ENCODE assay signal across 1 cellular context in the genomic region with DNA sequence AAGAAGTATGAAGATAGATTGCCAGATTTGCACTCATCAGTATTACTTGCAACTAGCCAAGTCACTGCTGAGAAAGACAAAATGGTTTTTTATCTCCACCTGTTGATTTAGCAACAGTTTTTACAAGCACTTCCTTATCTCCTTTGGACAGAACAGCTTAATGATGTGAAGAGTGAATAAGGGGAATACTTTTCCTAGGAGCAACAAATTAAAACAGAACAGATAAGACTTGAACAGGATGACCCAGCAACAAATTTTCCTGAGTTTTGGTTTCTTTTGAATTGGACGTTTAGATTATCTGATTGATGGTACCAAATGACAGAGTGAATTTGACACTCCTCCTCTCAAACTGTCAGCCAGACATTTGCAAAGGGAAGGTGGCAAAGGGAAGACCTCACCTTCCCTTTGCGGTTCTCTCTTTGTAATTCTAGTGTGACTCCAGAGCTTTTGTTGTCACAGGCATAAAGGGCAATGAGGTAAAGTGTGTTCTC.
A peak's percentile ranks its signal among the peaks of the same experiment; 100 is the strongest.
TF ChIP-seq lines count a peak whose summit lies in the region.

No MANE protein-coding gene starts in this region.

TF ChIP-seq in K562, 482 proteins besides CTCF, POLR2A, EP300 and RAD21 (continued from another document and continues in another):
- no peak for TF ChIP-seq ETS1 (conservative IDR thresholded peaks at IDR 0.05; ENCODE audit: control insufficient read depth, low read depth, low read length)
- no peak for TF ChIP-seq ZNF551 (CRISPR knock-in tag; IDR thresholded peaks at IDR 0.05)
- peak; percentile 83 for TF ChIP-seq SMAD3 (CRISPR knock-in tag; conservative IDR thresholded peaks at IDR 0.05)
- TF ChIP-seq, protein P1, sequence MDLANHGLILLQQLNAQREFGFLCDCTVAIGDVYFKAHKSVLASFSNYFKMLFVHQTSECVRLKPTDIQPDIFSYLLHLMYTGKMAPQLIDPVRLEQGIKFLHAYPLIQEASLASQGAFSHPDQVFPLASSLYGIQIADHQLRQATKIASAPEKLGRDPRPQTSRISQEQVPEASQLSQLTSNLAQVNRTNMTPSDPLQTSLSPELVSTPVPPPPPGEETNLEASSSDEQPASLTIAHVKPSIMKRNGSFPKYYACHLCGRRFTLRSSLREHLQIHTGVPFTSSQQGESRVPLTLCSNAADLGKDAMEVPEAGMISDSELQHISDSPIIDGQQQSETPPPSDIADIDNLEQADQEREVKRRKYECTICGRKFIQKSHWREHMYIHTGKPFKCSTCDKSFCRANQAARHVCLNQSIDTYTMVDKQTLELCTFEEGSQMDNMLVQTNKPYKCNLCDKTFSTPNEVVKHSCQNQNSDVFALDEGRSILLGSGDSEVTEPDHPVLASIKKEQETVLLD (IDR thresholded peaks at IDR 0.05): peak; percentile 76; the same call in 1 of the 2 replicates
- TF ChIP-seq, protein P2, sequence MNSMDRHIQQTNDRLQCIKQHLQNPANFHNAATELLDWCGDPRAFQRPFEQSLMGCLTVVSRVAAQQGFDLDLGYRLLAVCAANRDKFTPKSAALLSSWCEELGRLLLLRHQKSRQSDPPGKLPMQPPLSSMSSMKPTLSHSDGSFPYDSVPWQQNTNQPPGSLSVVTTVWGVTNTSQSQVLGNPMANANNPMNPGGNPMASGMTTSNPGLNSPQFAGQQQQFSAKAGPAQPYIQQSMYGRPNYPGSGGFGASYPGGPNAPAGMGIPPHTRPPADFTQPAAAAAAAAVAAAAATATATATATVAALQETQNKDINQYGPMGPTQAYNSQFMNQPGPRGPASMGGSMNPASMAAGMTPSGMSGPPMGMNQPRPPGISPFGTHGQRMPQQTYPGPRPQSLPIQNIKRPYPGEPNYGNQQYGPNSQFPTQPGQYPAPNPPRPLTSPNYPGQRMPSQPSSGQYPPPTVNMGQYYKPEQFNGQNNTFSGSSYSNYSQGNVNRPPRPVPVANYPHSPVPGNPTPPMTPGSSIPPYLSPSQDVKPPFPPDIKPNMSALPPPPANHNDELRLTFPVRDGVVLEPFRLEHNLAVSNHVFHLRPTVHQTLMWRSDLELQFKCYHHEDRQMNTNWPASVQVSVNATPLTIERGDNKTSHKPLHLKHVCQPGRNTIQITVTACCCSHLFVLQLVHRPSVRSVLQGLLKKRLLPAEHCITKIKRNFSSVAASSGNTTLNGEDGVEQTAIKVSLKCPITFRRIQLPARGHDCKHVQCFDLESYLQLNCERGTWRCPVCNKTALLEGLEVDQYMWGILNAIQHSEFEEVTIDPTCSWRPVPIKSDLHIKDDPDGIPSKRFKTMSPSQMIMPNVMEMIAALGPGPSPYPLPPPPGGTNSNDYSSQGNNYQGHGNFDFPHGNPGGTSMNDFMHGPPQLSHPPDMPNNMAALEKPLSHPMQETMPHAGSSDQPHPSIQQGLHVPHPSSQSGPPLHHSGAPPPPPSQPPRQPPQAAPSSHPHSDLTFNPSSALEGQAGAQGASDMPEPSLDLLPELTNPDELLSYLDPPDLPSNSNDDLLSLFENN (IDR thresholded peaks at IDR 0.05; ENCODE audit: low read depth in 2 of 2, low read length in 2 of 2): peak in 1 of 2 experiments; percentile 93; a peak in 2 of 4 replicates
- TF ChIP-seq BACH1 (tag; IDR thresholded peaks at IDR 0.05): peak; percentile 95
- no peak for TF ChIP-seq ZNF436 (CRISPR knock-in tag; IDR thresholded peaks at IDR 0.05)
- TF ChIP-seq TAF7 (tag; IDR thresholded peaks at IDR 0.05): no peak
- peak; percentile 92 for TF ChIP-seq HMBOX1 (IDR thresholded peaks at IDR 0.05)
- TF ChIP-seq NR2F6 (CRISPR knock-in tag; IDR thresholded peaks at IDR 0.05): no peak
- TF ChIP-seq ZNF282 (CRISPR knock-in tag; IDR thresholded peaks at IDR 0.05): no peak
- TF ChIP-seq, protein P3, sequence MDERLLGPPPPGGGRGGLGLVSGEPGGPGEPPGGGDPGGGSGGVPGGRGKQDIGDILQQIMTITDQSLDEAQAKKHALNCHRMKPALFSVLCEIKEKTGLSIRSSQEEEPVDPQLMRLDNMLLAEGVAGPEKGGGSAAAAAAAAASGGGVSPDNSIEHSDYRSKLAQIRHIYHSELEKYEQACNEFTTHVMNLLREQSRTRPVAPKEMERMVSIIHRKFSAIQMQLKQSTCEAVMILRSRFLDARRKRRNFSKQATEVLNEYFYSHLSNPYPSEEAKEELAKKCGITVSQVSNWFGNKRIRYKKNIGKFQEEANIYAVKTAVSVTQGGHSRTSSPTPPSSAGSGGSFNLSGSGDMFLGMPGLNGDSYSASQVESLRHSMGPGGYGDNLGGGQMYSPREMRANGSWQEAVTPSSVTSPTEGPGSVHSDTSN (CRISPR knock-in tag; IDR thresholded peaks at IDR 0.05; ENCODE audit: low read depth): 0 out of 2 replicates have a peak, but pooled peaks have one; percentile 20
- TF ChIP-seq, protein P3 (tag; conservative IDR thresholded peaks at IDR 0.05; ENCODE audit: low read depth): peak; percentile 99
- TF ChIP-seq, protein P4, sequence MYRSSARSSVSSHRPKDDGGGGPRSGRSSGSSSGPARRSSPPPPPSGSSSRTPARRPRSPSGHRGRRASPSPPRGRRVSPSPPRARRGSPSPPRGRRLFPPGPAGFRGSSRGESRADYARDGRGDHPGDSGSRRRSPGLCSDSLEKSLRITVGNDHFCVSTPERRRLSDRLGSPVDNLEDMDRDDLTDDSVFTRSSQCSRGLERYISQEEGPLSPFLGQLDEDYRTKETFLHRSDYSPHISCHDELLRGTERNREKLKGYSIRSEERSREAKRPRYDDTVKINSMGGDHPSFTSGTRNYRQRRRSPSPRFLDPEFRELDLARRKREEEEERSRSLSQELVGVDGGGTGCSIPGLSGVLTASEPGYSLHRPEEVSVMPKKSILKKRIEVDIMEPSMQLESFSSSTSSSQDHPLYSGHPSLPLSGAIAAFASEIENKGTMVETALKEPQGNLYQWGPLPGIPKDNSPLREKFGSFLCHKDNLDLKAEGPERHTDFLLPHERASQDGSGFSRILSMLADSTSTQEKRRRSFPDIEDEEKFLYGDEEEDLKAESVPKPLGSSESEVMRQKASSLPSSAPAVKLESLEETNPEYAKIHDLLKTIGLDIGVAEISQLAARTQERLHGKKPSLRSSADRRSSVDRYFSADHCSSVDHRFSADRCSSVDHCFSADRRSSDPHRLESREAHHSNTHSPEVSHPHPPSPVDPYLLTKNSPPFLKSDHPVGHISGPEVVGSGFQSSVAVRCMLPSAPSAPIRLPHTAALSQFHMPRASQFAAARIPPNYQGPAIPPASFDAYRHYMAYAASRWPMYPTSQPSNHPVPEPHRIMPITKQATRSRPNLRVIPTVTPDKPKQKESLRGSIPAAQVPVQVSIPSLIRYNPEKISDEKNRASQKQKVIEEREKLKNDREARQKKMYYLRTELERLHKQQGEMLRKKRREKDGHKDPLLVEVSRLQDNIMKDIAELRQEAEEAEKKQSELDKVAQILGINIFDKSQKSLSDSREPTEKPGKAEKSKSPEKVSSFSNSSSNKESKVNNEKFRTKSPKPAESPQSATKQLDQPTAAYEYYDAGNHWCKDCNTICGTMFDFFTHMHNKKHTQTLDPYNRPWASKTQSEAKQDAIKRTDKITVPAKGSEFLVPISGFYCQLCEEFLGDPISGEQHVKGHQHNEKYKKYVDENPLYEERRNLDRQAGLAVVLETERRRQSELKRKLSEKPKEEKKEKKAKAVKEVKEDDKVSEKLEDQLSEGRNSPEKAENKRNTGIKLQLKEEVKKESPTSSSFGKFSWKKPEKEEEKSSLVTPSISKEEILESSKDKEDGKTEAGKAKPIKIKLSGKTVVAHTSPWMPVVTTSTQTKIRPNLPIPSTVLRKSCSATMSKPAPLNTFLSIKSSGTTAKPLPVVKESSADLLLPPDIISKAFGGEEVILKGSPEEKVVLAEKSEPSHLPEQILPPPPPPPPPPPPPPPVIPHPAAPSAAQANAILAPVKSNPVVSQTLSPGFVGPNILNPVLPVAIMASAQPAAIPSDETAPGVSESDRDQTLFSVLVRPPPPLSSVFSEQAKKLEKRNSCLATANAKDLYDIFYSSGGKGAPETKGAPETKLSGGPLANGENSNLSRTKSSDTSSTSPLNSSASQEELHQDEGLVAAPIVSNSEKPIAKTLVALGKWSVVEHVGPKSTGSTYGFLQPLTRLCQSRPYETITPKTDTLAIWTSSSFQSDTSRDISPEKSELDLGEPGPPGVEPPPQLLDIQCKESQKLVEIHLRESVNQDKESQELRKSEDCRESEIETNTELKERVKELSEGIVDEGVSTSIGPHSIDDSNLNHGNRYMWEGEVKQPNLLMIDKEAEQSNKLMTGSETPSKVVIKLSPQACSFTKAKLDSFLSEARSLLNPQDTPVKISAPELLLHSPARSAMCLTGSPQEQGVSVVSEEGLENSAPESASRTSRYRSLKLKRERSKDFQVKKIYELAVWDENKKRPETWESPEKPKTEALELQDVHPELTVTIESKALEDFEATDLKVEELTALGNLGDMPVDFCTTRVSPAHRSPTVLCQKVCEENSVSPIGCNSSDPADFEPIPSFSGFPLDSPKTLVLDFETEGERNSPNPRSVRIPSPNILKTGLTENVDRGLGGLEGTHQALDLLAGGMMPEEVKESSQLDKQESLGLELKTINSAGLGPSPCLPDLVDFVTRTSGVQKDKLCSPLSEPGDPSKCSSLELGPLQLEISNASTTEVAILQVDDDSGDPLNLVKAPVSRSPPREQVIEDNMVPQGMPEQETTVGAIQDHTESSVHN (IDR thresholded peaks at IDR 0.05; ENCODE audit: borderline replicate concordance in 1 of 2, low read depth in 1 of 2): peak in 1 of 2 experiments; percentile 97; a peak in 3 of 4 replicates
- TF ChIP-seq CXXC5 (CRISPR knock-in tag; IDR thresholded peaks at IDR 0.05): peak; percentile 90
- TF ChIP-seq ZBED1 (IDR thresholded peaks at IDR 0.05): peak; percentile 82; the same call in 1 of the 2 replicates
- TF ChIP-seq SMAD4 (CRISPR knock-in tag; conservative IDR thresholded peaks at IDR 0.05): peak; percentile 96
- TF ChIP-seq BHLHE40 (IDR thresholded peaks at IDR 0.05; ENCODE audit: low read length): peak; percentile 30; the same call in 1 of the 2 replicates
- peak; percentile 79 for TF ChIP-seq MYC (IDR thresholded peaks at IDR 0.05; ENCODE audit: low read depth, low read length)
- no peak for TF ChIP-seq MYC (CRISPR knock-in tag; IDR thresholded peaks at IDR 0.05; ENCODE audit: borderline replicate concordance, low read depth)
- peak; percentile 76 for TF ChIP-seq BRD9 (IDR thresholded peaks at IDR 0.05; ENCODE audit: low read depth, partially characterized antibody)
- TF ChIP-seq PYGO2 (tag; IDR thresholded peaks at IDR 0.05): peak; percentile 95
- TF ChIP-seq ZNF134 (CRISPR knock-in tag; conservative IDR thresholded peaks at IDR 0.05): 0 out of 2 replicates have a peak, but pooled peaks have one; percentile 28
- TF ChIP-seq MAFF (IDR thresholded peaks at IDR 0.05; ENCODE audit: low read length): peak; percentile 90
- TF ChIP-seq PCBP1 (IDR thresholded peaks at IDR 0.05; ENCODE audit: low read depth, low read length, poor library complexity, severe bottlenecking): no peak
- no peak for TF ChIP-seq SNRNP70 (optimal IDR thresholded peaks at IDR 0.05; ENCODE audit: low read depth, low read length)
- TF ChIP-seq MYBL2 (IDR thresholded peaks at IDR 0.05; ENCODE audit: low read depth): peak; percentile 77; the same call in 1 of the 2 replicates
- no peak for TF ChIP-seq MYBL2 (CRISPR knock-in tag; IDR thresholded peaks at IDR 0.05; ENCODE audit: borderline replicate concordance)
- peak; percentile 90 for TF ChIP-seq POLR2AphosphoS5 (IDR thresholded peaks at IDR 0.05; ENCODE audit: control insufficient read depth, insufficient read depth, low read depth, low read length)
- TF ChIP-seq CREB3 (tag; conservative IDR thresholded peaks at IDR 0.05; ENCODE audit: low read depth): 0 out of 2 replicates have a peak, but pooled peaks have one; percentile 71
- peak; percentile 91 for TF ChIP-seq MAFK (IDR thresholded peaks at IDR 0.05; ENCODE audit: low read length)
- TF ChIP-seq MTA2 (IDR thresholded peaks at IDR 0.05; ENCODE audit: low read depth): peak; percentile 97
- TF ChIP-seq CREM (IDR thresholded peaks at IDR 0.05; ENCODE audit: low read depth): peak; percentile 73
- TF ChIP-seq PTBP1 (IDR thresholded peaks at IDR 0.05; ENCODE audit: low read depth, low read length): no peak
- TF ChIP-seq, protein P5, sequence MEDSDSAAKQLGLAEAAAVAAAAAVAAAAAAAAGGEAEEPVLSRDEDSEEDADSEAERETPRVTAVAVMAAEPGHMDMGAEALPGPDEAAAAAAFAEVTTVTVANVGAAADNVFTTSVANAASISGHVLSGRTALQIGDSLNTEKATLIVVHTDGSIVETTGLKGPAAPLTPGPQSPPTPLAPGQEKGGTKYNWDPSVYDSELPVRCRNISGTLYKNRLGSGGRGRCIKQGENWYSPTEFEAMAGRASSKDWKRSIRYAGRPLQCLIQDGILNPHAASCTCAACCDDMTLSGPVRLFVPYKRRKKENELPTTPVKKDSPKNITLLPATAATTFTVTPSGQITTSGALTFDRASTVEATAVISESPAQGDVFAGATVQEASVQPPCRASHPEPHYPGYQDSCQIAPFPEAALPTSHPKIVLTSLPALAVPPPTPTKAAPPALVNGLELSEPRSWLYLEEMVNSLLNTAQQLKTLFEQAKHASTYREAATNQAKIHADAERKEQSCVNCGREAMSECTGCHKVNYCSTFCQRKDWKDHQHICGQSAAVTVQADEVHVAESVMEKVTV (CRISPR knock-in tag; IDR thresholded peaks at IDR 0.05): no peak
- TF ChIP-seq KLF16 (IDR thresholded peaks at IDR 0.05): peak; percentile 99
